ENCODE assay signal across 10 cellular contexts in genomic region chr4:113641025-113641431, GRCh38.
DNase-seq lines count a peak whose midpoint lies in the region; ATAC-seq and TF ChIP-seq lines count a peak whose summit lies in the region.
"Had no signal": no experiment of that assay in that cellular context is flagged by ENCODE, and none has a peak within 500 bp of the region (broad histone marks: within the 10 kb centered on the region; RNA-seq: fewer than 3 reads in every experiment).

No MANE protein-coding gene starts in this region.

- H3K4me2 ChIP-seq in GM23338, result 0 out of 2 replicates have a peak overlapping the region, but pooled peaks have one; percentile 17

- no peak overlapping the region for H3K4me3 Mint-ChIP-seq in GM23338
- no peak overlapping the region for H3K4me3 Mint-ChIP-seq in T-helper 2 cell treated with Interferon-gamma antibody and Interleukin-4, amounts not matched to agents 5 μg/mL and 100 μg/mL, for 36 hours
- H3K4me3 Mint-ChIP-seq: stimulated activated effector memory CD8-positive, alpha-beta T cell treated with anti-CD3 and anti-CD28 coated beads, Interleukin-12 subunit alpha, Interleukin-12 subunit beta, amount 100 ng/mL, for 72 hours had no signal

- TF ChIP-seq POLR2A in uterus (IDR thresholded peaks at IDR 0.05), result no peak

- H4K20me1 ChIP-seq in GM23338 (replicated peaks; ENCODE audit: insufficient read depth), result no peaks in the 10 kb centered on the region

- H2AFZ ChIP-seq in GM23338, result no peak overlapping the region

- intact Hi-C loops in uterus (cut with DNase I; ENCODE audit: low total_unique reads), result no loop called here

- TF ChIP-seq CTCF in GM23338 (conservative IDR thresholded peaks at IDR 0.05; ENCODE audit: low read depth in 2 of 2) (no peak), uterus (IDR thresholded peaks at IDR 0.05) (no peak)

- H3K4me1 Mint-ChIP-seq in GM23338, result peaks cover 43% of the 10 kb centered on the region
- peaks cover 56% of the 10 kb centered on the region for H3K4me1 Mint-ChIP-seq in T-helper 2 cell treated with Interferon-gamma antibody and Interleukin-4, amounts not matched to agents 5 μg/mL and 100 μg/mL, for 36 hours (ENCODE audit: low read depth)

- H3K9me3 ChIP-seq in muscle layer of duodenum (ENCODE audit: control insufficient read depth in 1 of 2, low read length in 2 of 2), result no peaks in the 10 kb centered on the region
- no peaks in the 10 kb centered on the region for H3K9me3 ChIP-seq in uterus

- 0 out of 3 replicates have a peak, but pooled peaks cover 2% of the 10 kb centered on the region for H3K9me3 Mint-ChIP-seq in GM23338
- no peaks in the 10 kb centered on the region for H3K9me3 Mint-ChIP-seq in T-helper 2 cell treated with Interferon-gamma antibody and Interleukin-4, amounts not matched to agents 5 μg/mL and 100 μg/mL, for 36 hours
- H3K9me3 Mint-ChIP-seq: stimulated activated effector memory CD8-positive, alpha-beta T cell treated with anti-CD3 and anti-CD28 coated beads, Interleukin-12 subunit alpha, Interleukin-12 subunit beta, amount 100 ng/mL, for 72 hours had no signal

- H3K4me1 ChIP-seq in GM23338 (ENCODE audit: insufficient read depth) (peaks cover 24% of the 10 kb centered on the region), muscle layer of duodenum (ENCODE audit: control insufficient read depth in 1 of 2, insufficient read depth in 2 of 2, low read length in 2 of 2) (peaks cover 19 to 28% of the 10 kb centered on the region in 2 donors), uterus (peaks cover 5 to 10% of the 10 kb centered on the region in 2 donors)

- H3K9me2 ChIP-seq in GM23338 (ENCODE audit: insufficient read depth), result no peaks in the 10 kb centered on the region

- H3K79me2 ChIP-seq in GM23338 (replicated peaks; ENCODE audit: insufficient read depth), result no peaks in the 10 kb centered on the region

- H3K27me3 ChIP-seq in GM23338 (ENCODE audit: insufficient read depth) (no peaks in the 10 kb centered on the region), muscle layer of duodenum (ENCODE audit: low read depth, low read length) (no peaks in the 10 kb centered on the region), uterus (no peaks in the 10 kb centered on the region)

- no peaks in the 10 kb centered on the region for H3K36me3 ChIP-seq in GM23338 (ENCODE audit: insufficient read depth)
- no peaks in the 10 kb centered on the region for H3K36me3 ChIP-seq in muscle layer of duodenum (ENCODE audit: control insufficient read depth in 1 of 2, insufficient read depth in 2 of 2, low read length in 2 of 2)
- H3K36me3 ChIP-seq in uterus, result no peaks in the 10 kb centered on the region

- DNase-seq in GM23338 (ENCODE audit: low spot score) (no peak), hippocampal formation (lab: John Stamatoyannopoulos, UW) (no peak), SIG-M5 (lab: John Stamatoyannopoulos, UW) (no peak), uterus (no peak)
- no peak for DNase-seq in T-helper 2 cell treated with Interferon-gamma antibody and Interleukin-4, amounts not matched to agents 5 μg/mL and 100 μg/mL, for 36 hours (ENCODE audit: low spot score)
- DNase-seq: T-helper 1 cell had no signal

- H3F3A ChIP-seq in GM23338 (replicated peaks; ENCODE audit: low read depth), result no peaks in the 10 kb centered on the region

- H3K27ac ChIP-seq in GM23338 (ENCODE audit: low read depth) (no peak overlapping the region), muscle layer of duodenum (ENCODE audit: low read length) (peak overlapping the region; percentile 52), uterus (no peak overlapping the region)

- H3K4me3 ChIP-seq in GM23338 (no peak overlapping the region), muscle layer of duodenum (ENCODE audit: low read depth in 1 of 2, low read length in 2 of 2) (no peak overlapping the region), uterus (no peak overlapping the region)

- H3K36me3 Mint-ChIP-seq in GM23338 (ENCODE audit: low read depth), result no peaks in the 10 kb centered on the region
- H3K36me3 Mint-ChIP-seq in T-helper 2 cell treated with Interferon-gamma antibody and Interleukin-4, amounts not matched to agents 5 μg/mL and 100 μg/mL, for 36 hours (ENCODE audit: low read depth), result peaks cover 19% of the 10 kb centered on the region

- ATAC-seq in GM18868 (IDR thresholded peaks at IDR 0.05; ENCODE audit: unreplicated experiment), result peak; percentile 57
- no peak for ATAC-seq in GM23338
- peak; percentile 45 for ATAC-seq in HG03558 (IDR thresholded peaks at IDR 0.05; ENCODE audit: extremely low read depth, unreplicated experiment)
- ATAC-seq: stimulated activated effector memory CD8-positive, alpha-beta T cell treated with anti-CD3 and anti-CD28 coated beads, Interleukin-12 subunit alpha, Interleukin-12 subunit beta, amount 100 ng/mL, for 72 hours had no signal

- H3K27me3 Mint-ChIP-seq in GM23338 (ENCODE audit: insufficient read depth, low read depth, poor library complexity), result peaks cover 4% of the 10 kb centered on the region
- H3K27me3 Mint-ChIP-seq in T-helper 2 cell treated with Interferon-gamma antibody and Interleukin-4, amounts not matched to agents 5 μg/mL and 100 μg/mL, for 36 hours (ENCODE audit: low read depth), result peaks cover 2% of the 10 kb centered on the region

- H3K27ac Mint-ChIP-seq in GM23338, result no peak overlapping the region
- H3K27ac Mint-ChIP-seq in T-helper 2 cell treated with Interferon-gamma antibody and Interleukin-4, amounts not matched to agents 5 μg/mL and 100 μg/mL, for 36 hours, result no peak overlapping the region
- H3K27ac Mint-ChIP-seq: stimulated activated effector memory CD8-positive, alpha-beta T cell treated with anti-CD3 and anti-CD28 coated beads, Interleukin-12 subunit alpha, Interleukin-12 subunit beta, amount 100 ng/mL, for 72 hours had no signal

TF ChIP-seq in GM23338, 12 proteins besides CTCF, POLR2A, EP300 and RAD21 (continues in another document):
- TF ChIP-seq JUNB (IDR thresholded peaks at IDR 0.05; ENCODE audit: unreplicated experiment) (no peak), EZH2phosphoT487 (IDR thresholded peaks at IDR 0.05; ENCODE audit: unreplicated experiment) (no peak), ZNF462 (CRISPR knock-in tag; IDR thresholded peaks at IDR 0.05) (no peak), STAT1 (IDR thresholded peaks at IDR 0.05; ENCODE audit: unreplicated experiment) (no peak)
